1 cellular context compared by ENCODE assay signal in genomic region chr2:29182334-29182733, GRCh38.
TF ChIP-seq lines count a peak whose summit lies in the region.

No MANE protein-coding gene starts in this region.

TF ChIP-seq in WTC11, 78 proteins besides CTCF, POLR2A, EP300 and RAD21 (continued from another document):
- TF ChIP-seq ARID4B (CRISPR knock-in tag; IDR thresholded peaks at IDR 0.05; ENCODE audit: borderline replicate concordance) (no peak), KAT7 (CRISPR knock-in tag; IDR thresholded peaks at IDR 0.05; ENCODE audit: borderline replicate concordance) (no peak), IRF2 (CRISPR knock-in tag; IDR thresholded peaks at IDR 0.05; ENCODE audit: borderline replicate concordance, low read depth) (no peak), TEAD1 (CRISPR knock-in tag; IDR thresholded peaks at IDR 0.05) (no peak)
- TF ChIP-seq, protein P1, sequence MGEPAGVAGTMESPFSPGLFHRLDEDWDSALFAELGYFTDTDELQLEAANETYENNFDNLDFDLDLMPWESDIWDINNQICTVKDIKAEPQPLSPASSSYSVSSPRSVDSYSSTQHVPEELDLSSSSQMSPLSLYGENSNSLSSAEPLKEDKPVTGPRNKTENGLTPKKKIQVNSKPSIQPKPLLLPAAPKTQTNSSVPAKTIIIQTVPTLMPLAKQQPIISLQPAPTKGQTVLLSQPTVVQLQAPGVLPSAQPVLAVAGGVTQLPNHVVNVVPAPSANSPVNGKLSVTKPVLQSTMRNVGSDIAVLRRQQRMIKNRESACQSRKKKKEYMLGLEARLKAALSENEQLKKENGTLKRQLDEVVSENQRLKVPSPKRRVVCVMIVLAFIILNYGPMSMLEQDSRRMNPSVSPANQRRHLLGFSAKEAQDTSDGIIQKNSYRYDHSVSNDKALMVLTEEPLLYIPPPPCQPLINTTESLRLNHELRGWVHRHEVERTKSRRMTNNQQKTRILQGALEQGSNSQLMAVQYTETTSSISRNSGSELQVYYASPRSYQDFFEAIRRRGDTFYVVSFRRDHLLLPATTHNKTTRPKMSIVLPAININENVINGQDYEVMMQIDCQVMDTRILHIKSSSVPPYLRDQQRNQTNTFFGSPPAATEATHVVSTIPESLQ (CRISPR knock-in tag; IDR thresholded peaks at IDR 0.05) = no peak
